In genomic region chr1:30748098-30748698, GRCh38 we compare ENCODE assay signal across 9 cellular contexts. TPM values are rescaled to one million over a fixed set of nuclear protein-coding genes. Genes with fewer than 3 reads are reported as not detected.
DNase-seq lines count a peak whose midpoint lies in the region; ATAC-seq and TF ChIP-seq lines count a peak whose summit lies in the region.
"Had no signal": no experiment of that assay in that cellular context is flagged by ENCODE, and none has a peak within 500 bp of the region (broad histone marks: within the 10 kb centered on the region; RNA-seq: fewer than 3 reads in every experiment).

No MANE protein-coding gene starts in this region.

- peaks cover 98% of the 10 kb centered on the region for H3K79me2 ChIP-seq in DOHH2 (ENCODE audit: control insufficient read depth, low read length)

- no peak for ATAC-seq in activated naive CD8-positive, alpha-beta T cell treated with anti-CD3 and anti-CD28 coated beads, Interleukin-2, amount 10 ng/mL, durations not matched to agents 7 days and 5 days (ENCODE audit: low read depth)
- ATAC-seq in HG02870 (IDR thresholded peaks at IDR 0.05; ENCODE audit: unreplicated experiment) (no peak), HG03378 (IDR thresholded peaks at IDR 0.05; ENCODE audit: unreplicated experiment) (no peak), HG03520 (IDR thresholded peaks at IDR 0.05; ENCODE audit: unreplicated experiment) (no peak)
- ATAC-seq: pancreas had no signal

- TF ChIP-seq POLR2A in thyroid gland (IDR thresholded peaks at IDR 0.05), result no peak

- peaks cover 25% of the 10 kb centered on the region for H3K36me3 Mint-ChIP-seq in activated naive CD8-positive, alpha-beta T cell treated with anti-CD3 and anti-CD28 coated beads, Interleukin-2, amount 10 ng/mL, durations not matched to agents 7 days and 5 days
- H3K36me3 Mint-ChIP-seq in nephron (ENCODE audit: low read depth), result no peaks in the 10 kb centered on the region

- H3K4me2 ChIP-seq in DOHH2 (ENCODE audit: low read length), result peak overlapping the region; percentile 94

- H3K4me1 Mint-ChIP-seq in activated naive CD8-positive, alpha-beta T cell treated with anti-CD3 and anti-CD28 coated beads, Interleukin-2, amount 10 ng/mL, durations not matched to agents 7 days and 5 days, result peaks cover 89% of the 10 kb centered on the region
- H3K4me1 Mint-ChIP-seq in nephron, result peaks cover 14% of the 10 kb centered on the region

- peak overlapping the region; percentile 86 for H3K4me3 Mint-ChIP-seq in activated naive CD8-positive, alpha-beta T cell treated with anti-CD3 and anti-CD28 coated beads, Interleukin-2, amount 10 ng/mL, durations not matched to agents 7 days and 5 days
- H3K4me3 Mint-ChIP-seq in nephron, result no peak overlapping the region

- intact Hi-C loops in thyroid gland (cut with DNase I), result no loop called here

- H3K27me3 ChIP-seq in DOHH2 (ENCODE audit: control insufficient read depth, low read length) (no peaks in the 10 kb centered on the region), thyroid gland (no peaks in the 10 kb centered on the region)
- H3K27me3 ChIP-seq: pancreas had no signal

- no peaks in the 10 kb centered on the region for H3K27me3 Mint-ChIP-seq in activated naive CD8-positive, alpha-beta T cell treated with anti-CD3 and anti-CD28 coated beads, Interleukin-2, amount 10 ng/mL, durations not matched to agents 7 days and 5 days
- H3K27me3 Mint-ChIP-seq in nephron (ENCODE audit: low read depth), result peaks cover 23% of the 10 kb centered on the region

- TF ChIP-seq CTCF in DOHH2 (IDR thresholded peaks at IDR 0.05; ENCODE audit: low read depth, low read length, poor library complexity, severe bottlenecking) (no peak), nephron (IDR thresholded peaks at IDR 0.05; ENCODE audit: unreplicated experiment in 3 of 3) (no peak), thyroid gland (IDR thresholded peaks at IDR 0.05) (no peak)

- DNase-seq in NCI-H1436 (lab: John Stamatoyannopoulos, UW) (peak; percentile 76), thyroid gland (no peak)
- no peak for DNase-seq in activated naive CD8-positive, alpha-beta T cell treated with anti-CD3 and anti-CD28 coated beads, Interleukin-2, amount 10 ng/mL, durations not matched to agents 7 days and 5 days

- H3K9me3 ChIP-seq in DOHH2 (ENCODE audit: control insufficient read depth, insufficient read depth, low read length) (no peaks in the 10 kb centered on the region), thyroid gland (no peaks in the 10 kb centered on the region)
- H3K9me3 ChIP-seq: pancreas had no signal

- peak overlapping the region; percentile 96 for H3K27ac Mint-ChIP-seq in activated naive CD8-positive, alpha-beta T cell treated with anti-CD3 and anti-CD28 coated beads, Interleukin-2, amount 10 ng/mL, durations not matched to agents 7 days and 5 days
- peak overlapping the region in 2 of 3 experiments; percentile 21 to 70 for H3K27ac Mint-ChIP-seq in nephron

- H3K4me3 ChIP-seq in DOHH2 (ENCODE audit: low read length) (peak overlapping the region; percentile 95), thyroid gland (replicated peaks in 1 of 3) (no peak overlapping the region)
- H3K4me3 ChIP-seq: pancreas had no signal

- H3K9me2 ChIP-seq in DOHH2 (replicated peaks; ENCODE audit: control insufficient read depth, low read length), result no peaks in the 10 kb centered on the region

- H4K20me1 ChIP-seq in DOHH2 (ENCODE audit: control insufficient read depth, insufficient read depth, low read depth, low read length), result peaks cover 32% of the 10 kb centered on the region

- POLR2A ChIA-PET in activated naive CD8-positive, alpha-beta T cell treated with anti-CD3 and anti-CD28 coated beads, Interleukin-2, amount 10 ng/mL, durations not matched to agents 7 days and 5 days (lab: Charles Lee), result interaction anchor here (0.8 to 11.7 kb wide), 5 partner anchors 11 to 31 kb away, joined by 3 to 284 read pairs (median 4); partner anchors contain the start of gene LAPTM5

- H3K9me3 Mint-ChIP-seq in activated naive CD8-positive, alpha-beta T cell treated with anti-CD3 and anti-CD28 coated beads, Interleukin-2, amount 10 ng/mL, durations not matched to agents 7 days and 5 days, result no peaks in the 10 kb centered on the region
- H3K9me3 Mint-ChIP-seq in nephron, result no peaks in the 10 kb centered on the region

- H3F3A ChIP-seq in DOHH2 (ENCODE audit: control insufficient read depth, insufficient read depth), result peaks cover 62% of the 10 kb centered on the region

- H3K27ac ChIP-seq in DOHH2 (ENCODE audit: low read depth, low read length), result peak overlapping the region; percentile 99
- H3K27ac ChIP-seq in thyroid gland, result no peak overlapping the region
- H3K27ac ChIP-seq: pancreas had no signal

- H3K4me1 ChIP-seq in DOHH2 (ENCODE audit: control insufficient read depth, low read length) (peaks cover 100% of the 10 kb centered on the region), thyroid gland (no peaks in the 10 kb centered on the region)

- WGBS in thyroid gland, 2 donors, result 81 to 87% methylated on average over 6 to 9 of the region's 9 CpGs

- H3K36me3 ChIP-seq in DOHH2 (ENCODE audit: control insufficient read depth, low read length), result peaks cover 86% of the 10 kb centered on the region
- H3K36me3 ChIP-seq in thyroid gland, result no peaks in the 10 kb centered on the region
- H3K36me3 ChIP-seq: pancreas had no signal

RNA-seq across cellular contexts. Expression of gene LAPTM5, which starts 9.4 kb away (rescaled TPM):
- 100 to 1,000 TPM; 474 to 485 TPM for total RNA-seq in activated naive CD8-positive, alpha-beta T cell treated with anti-CD3 and anti-CD28 coated beads, Interleukin-2, amount 10 ng/mL, durations not matched to agents 7 days and 5 days
- 10 to 100 TPM; 25.3 to 97.3 (median 46.4) TPM for total RNA-seq in thyroid gland

RNA-seq across cellular contexts. Expression of gene MATN1, which starts 24.8 kb away (rescaled TPM):
- under 1 TPM in 1 of 2 experiments, not detected in 1; 0.26 TPM for total RNA-seq in activated naive CD8-positive, alpha-beta T cell treated with anti-CD3 and anti-CD28 coated beads, Interleukin-2, amount 10 ng/mL, durations not matched to agents 7 days and 5 days
- total RNA-seq in thyroid gland, result 1 to 10 TPM in 1 of 4 donors, under 1 TPM in 1, not detected in 2; 0.45 to 3.0 TPM

Comparison
In these comparisons a context has a peak if more than half of its experiments do, and no peak if none do; other contexts are left out.
1. RNA of gene LAPTM5, which starts 9.4 kb away (total RNA-seq): 474 to 485 TPM in activated naive CD8-positive, alpha-beta T cell treated with anti-CD3 and anti-CD28 coated beads, Interleukin-2, amount 10 ng/mL, durations not matched to agents 7 days and 5 days; 25.3 to 97.3 TPM in thyroid gland; every median in the first group is over 4 times any median in the second.